27 cellular contexts compared by ENCODE assay signal in the genomic region with DNA sequence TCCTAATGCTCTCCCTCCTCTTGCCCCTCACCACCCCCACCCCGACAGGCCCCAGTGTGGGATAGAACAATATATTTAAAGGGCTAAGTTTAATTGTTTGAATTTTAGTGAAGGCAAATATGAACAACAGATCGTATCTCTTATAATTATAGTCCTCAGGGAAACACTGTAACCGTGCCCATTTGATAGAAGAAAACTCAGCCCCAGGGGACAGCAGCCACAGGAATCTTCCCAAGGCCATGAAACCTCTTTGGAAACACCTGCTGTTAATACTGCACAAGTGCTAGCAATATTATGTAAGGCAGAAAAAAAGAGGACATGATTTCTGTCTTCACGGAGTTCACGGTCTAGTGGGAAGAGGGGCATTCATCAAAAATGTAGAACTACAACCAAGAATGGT.
DNase-seq lines count a peak whose midpoint lies in the region; ATAC-seq and TF ChIP-seq lines count a peak whose summit lies in the region.
"Had no signal": no experiment of that assay in that cellular context is flagged by ENCODE, and none has a peak within 500 bp of the region (broad histone marks: within the 10 kb centered on the region; RNA-seq: fewer than 3 reads in every experiment).

No MANE protein-coding gene starts in this region.

- TF ChIP-seq CTCF in VCaP (conservative IDR thresholded peaks at IDR 0.05): no peak

- H3K4me1 ChIP-seq in naive thymus-derived CD4-positive, alpha-beta T cell (ENCODE audit: control insufficient read depth in 2 of 2, insufficient read depth in 2 of 2, low read length in 2 of 2): no peaks in the 10 kb centered on the region
- H3K4me1 ChIP-seq: colonic mucosa, foreskin keratinocyte, Peyer's patch had no signal

- peaks cover 18 to 38% (median 21%) of the 10 kb centered on the region in 5 donors for H3K27me3 Mint-ChIP-seq in naive thymus-derived CD4-positive, alpha-beta T cell

- H3K36me3 ChIP-seq in naive thymus-derived CD4-positive, alpha-beta T cell (ENCODE audit: control insufficient read depth in 2 of 3, insufficient read depth in 3 of 3, low read length in 3 of 3): no peaks in the 10 kb centered on the region
- H3K36me3 ChIP-seq: BLaER1 treated with 17β-estradiol and CSF1 and Interleukin-3, amounts not matched to agents 10 nM and 100 nM; colonic mucosa; Peyer's patch had no signal

- H3K9me3 ChIP-seq in naive thymus-derived CD4-positive, alpha-beta T cell (ENCODE audit: control insufficient read depth in 2 of 3, low read length in 3 of 3): no peaks in the 10 kb centered on the region
- H3K9me3 ChIP-seq: colonic mucosa, Peyer's patch had no signal

- peak; percentile 33 for DNase-seq in DMS153 treated with DMSO at 0.1 percent for 48 hours (lab: John Stamatoyannopoulos, UW; ENCODE audit: unreplicated experiment)
- DNase-seq in NCI-H1436 treated with DMSO at 0.1 percent for 48 hours (lab: John Stamatoyannopoulos, UW): peak; percentile 82
- peak; percentile 80 for DNase-seq in NCI-H2171 treated with DMSO at 0.1 percent for 48 hours (lab: John Stamatoyannopoulos, UW)
- no peak for DNase-seq in head of caudate nucleus
- DNase-seq in stimulated activated CD4-positive, alpha-beta T cell treated with anti-CD3 and anti-CD28 coated beads, Interleukin-1b, Interleukin-23, amount 100 ng/mL, for 48 hours: no peak
- DNase-seq in naive thymus-derived CD4-positive, alpha-beta T cell: no peak
- DNase-seq in AML-193 (lab: John Stamatoyannopoulos, UW): no peak
- DNase-seq: ACHN; activated B cell treated with CpG ODN at 0.5 μM for 24 hours; activated naive CD4-positive, alpha-beta T cell treated with anti-CD3 and anti-CD28 coated beads, Interleukin-2, amount 50 U/mL, for 16 hours; Calu3; colonic mucosa; effector memory CD8-positive, alpha-beta T cell; foreskin keratinocyte; NK-92 treated with Interleukin-12 subunit alpha and Interleukin-12 subunit beta, amount 100 ng/mL, for 24 hours; occipital lobe; Peyer's patch; SIG-M5; stimulated activated CD4-positive, alpha-beta T cell treated with anti-CD3 and anti-CD28 coated beads, Interleukin-2, amount 100 ng/mL, for 48 hours; SW 1271; T1000 had no signal

- H3K27ac Mint-ChIP-seq in naive thymus-derived CD4-positive, alpha-beta T cell: no peak overlapping the region
- H3K27ac Mint-ChIP-seq: activated B cell treated with CpG ODN at 0.5 μM for 24 hours; activated T-helper 1 cell treated with anti-CD3 and anti-CD28 coated beads, Interleukin-12 subunit alpha, Interleukin-12 subunit beta, Interleukin-2, Interleukin-4 antibody, amounts not matched to agents 30 ng/mL and 10 ng/mL and 1 ng/mL, durations not matched to agents 14 hours and 24 hours and 36 hours; effector memory CD8-positive, alpha-beta T cell; IgD-negative memory B cell; stimulated activated memory B cell treated with anti-CD40 and anti-IgM and Interleukin-4, amounts not matched to agents 10 μg/mL and 1 μg/mL and 100 μg/mL, for 72 hours had no signal

- no peaks in the 10 kb centered on the region for H3K4me1 Mint-ChIP-seq in naive thymus-derived CD4-positive, alpha-beta T cell
- H3K4me1 Mint-ChIP-seq: activated B cell treated with CpG ODN at 0.5 μM for 24 hours had no signal

- POLR2A ChIA-PET in naive thymus-derived CD4-positive, alpha-beta T cell (lab: Charles Lee): no interaction called here

- H3K27me3 ChIP-seq in naive thymus-derived CD4-positive, alpha-beta T cell (ENCODE audit: control insufficient read depth in 2 of 2, insufficient read depth in 2 of 2, low read length in 2 of 2): no peaks in the 10 kb centered on the region
- H3K27me3 ChIP-seq: BLaER1 treated with 17β-estradiol and CSF1 and Interleukin-3, amounts not matched to agents 10 nM and 100 nM; colonic mucosa; Peyer's patch had no signal

- intact Hi-C loops in head of caudate nucleus (cut with DNase I): no loop called here
- intact Hi-C loops in naive thymus-derived CD4-positive, alpha-beta T cell (cut with micrococcal nuclease): no loop called here

- peak overlapping the region; percentile 76 for H3K27ac ChIP-seq in VCaP
- no peak overlapping the region for H3K27ac ChIP-seq in naive thymus-derived CD4-positive, alpha-beta T cell (ENCODE audit: low read depth, low read length)
- H3K27ac ChIP-seq: BLaER1 treated with 17β-estradiol and CSF1 and Interleukin-3, amounts not matched to agents 10 nM and 100 nM; colonic mucosa; foreskin keratinocyte; Peyer's patch had no signal

- H3K4me3 Mint-ChIP-seq in naive thymus-derived CD4-positive, alpha-beta T cell: no peak overlapping the region
- H3K4me3 Mint-ChIP-seq: activated B cell treated with CpG ODN at 0.5 μM for 24 hours; activated T-helper 1 cell treated with anti-CD3 and anti-CD28 coated beads, Interleukin-12 subunit alpha, Interleukin-12 subunit beta, Interleukin-2, Interleukin-4 antibody, amounts not matched to agents 30 ng/mL and 10 ng/mL and 1 ng/mL, durations not matched to agents 14 hours and 24 hours and 36 hours; effector memory CD8-positive, alpha-beta T cell; IgD-negative memory B cell; stimulated activated memory B cell treated with anti-CD40 and anti-IgM and Interleukin-4, amounts not matched to agents 10 μg/mL and 1 μg/mL and 100 μg/mL, for 72 hours had no signal

- CTCF ChIA-PET in naive thymus-derived CD4-positive, alpha-beta T cell (lab: Charles Lee): no interaction called here

- no peaks in the 10 kb centered on the region for H3K9me3 Mint-ChIP-seq in naive thymus-derived CD4-positive, alpha-beta T cell
- H3K9me3 Mint-ChIP-seq: activated B cell treated with CpG ODN at 0.5 μM for 24 hours; activated T-helper 1 cell treated with anti-CD3 and anti-CD28 coated beads, Interleukin-12 subunit alpha, Interleukin-12 subunit beta, Interleukin-2, Interleukin-4 antibody, amounts not matched to agents 30 ng/mL and 10 ng/mL and 1 ng/mL, durations not matched to agents 14 hours and 24 hours and 36 hours; effector memory CD8-positive, alpha-beta T cell; IgD-negative memory B cell; stimulated activated memory B cell treated with anti-CD40 and anti-IgM and Interleukin-4, amounts not matched to agents 10 μg/mL and 1 μg/mL and 100 μg/mL, for 72 hours had no signal

- no peaks in the 10 kb centered on the region for H3K36me3 Mint-ChIP-seq in naive thymus-derived CD4-positive, alpha-beta T cell

- no peak overlapping the region for H3K4me3 ChIP-seq in naive thymus-derived CD4-positive, alpha-beta T cell (ENCODE audit: low read length)
- H3K4me3 ChIP-seq: BLaER1 treated with 17β-estradiol and CSF1 and Interleukin-3, amounts not matched to agents 10 nM and 100 nM; colonic mucosa; Peyer's patch; smooth muscle cell had no signal

- ATAC-seq in naive thymus-derived CD4-positive, alpha-beta T cell: no peak
- ATAC-seq: effector memory CD8-positive, alpha-beta T cell; foreskin keratinocyte; stimulated activated memory B cell treated with anti-CD40 and anti-IgM and Interleukin-4, amounts not matched to agents 10 μg/mL and 1 μg/mL and 100 μg/mL, for 72 hours had no signal

Comparison
In these comparisons a context has a peak if more than half of its experiments do, and no peak if none do; other contexts are left out.
1. DNase-seq: peak in DMS153 treated with DMSO at 0.1 percent for 48 hours (single experiment), NCI-H1436 treated with DMSO at 0.1 percent for 48 hours (single experiment) and NCI-H2171 treated with DMSO at 0.1 percent for 48 hours (single experiment); none in head of caudate nucleus (0 of 42), stimulated activated CD4-positive, alpha-beta T cell treated with anti-CD3 and anti-CD28 coated beads, Interleukin-1b, Interleukin-23, amount 100 ng/mL, for 48 hours (single experiment), naive thymus-derived CD4-positive, alpha-beta T cell (0 of 9) and AML-193 (0 of 2).